1 cellular context compared by ENCODE assay signal in the genomic region with DNA sequence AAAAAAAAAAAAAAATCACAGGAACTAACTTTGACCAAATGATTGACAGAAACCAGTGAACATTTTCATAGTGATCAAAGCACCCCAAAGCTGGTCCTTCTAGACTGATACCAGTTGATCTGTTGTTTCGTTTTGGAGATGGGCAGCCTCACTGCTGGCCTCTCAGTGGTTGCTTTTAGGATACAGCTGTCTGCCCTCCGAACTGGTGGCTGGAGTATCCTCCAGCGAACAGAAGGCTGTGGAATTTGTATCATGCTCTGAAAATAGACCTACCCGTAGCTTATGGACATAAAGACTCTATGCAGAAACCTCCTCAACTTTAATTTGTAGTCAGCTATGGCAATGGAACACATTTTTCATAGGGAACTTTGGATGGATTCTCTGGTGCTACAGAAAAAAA.
TF ChIP-seq lines count a peak whose summit lies in the region.

No MANE protein-coding gene starts in this region.

TF ChIP-seq in H1, 55 proteins besides CTCF, POLR2A, EP300 and RAD21:
- TF ChIP-seq SIX5 (IDR thresholded peaks at IDR 0.05; ENCODE audit: low read depth, low read length) (no peak), BACH1 (IDR thresholded peaks at IDR 0.05; ENCODE audit: low read length) (no peak), POLR2AphosphoS5 (IDR thresholded peaks at IDR 0.05; ENCODE audit: low read depth, low read length) (peak; percentile 44; the same call in 1 of the 2 replicates), FOSL1 (IDR thresholded peaks at IDR 0.05; ENCODE audit: insufficient read depth, low read depth, low read length) (no peak), GABPA (IDR thresholded peaks at IDR 0.05; ENCODE audit: borderline replicate concordance, insufficient read depth, low read length) (no peak), SIRT6 (IDR thresholded peaks at IDR 0.05; ENCODE audit: low read length) (no peak), POU5F1 (IDR thresholded peaks at IDR 0.05; ENCODE audit: low read depth, low read length) (no peak)
